8 cellular contexts compared by ENCODE assay signal in genomic region chr20:19074828-19075516, GRCh38.
DNase-seq lines count a peak whose midpoint lies in the region; ATAC-seq and TF ChIP-seq lines count a peak whose summit lies in the region.
"Had no signal": no experiment of that assay in that cellular context is flagged by ENCODE, and none has a peak within 500 bp of the region (broad histone marks: within the 10 kb centered on the region; RNA-seq: fewer than 3 reads in every experiment).

No MANE protein-coding gene starts in this region.

- H3K9me3 Mint-ChIP-seq in Caco-2 (ENCODE audit: unreplicated experiment): no peaks in the 10 kb centered on the region

- intact Hi-C loops in Caco-2 (cut with micrococcal nuclease; ENCODE audit: unreplicated experiment): no loop called here

- peak overlapping the region; percentile 35; the same call in 1 of the 2 replicates for H2AFZ ChIP-seq in OCI-LY3 (ENCODE audit: low read depth, low read length)
- H2AFZ ChIP-seq in osteoblast (ENCODE audit: low read length): no peak overlapping the region

- H3K4me1 ChIP-seq in OCI-LY3 (ENCODE audit: low read length): peaks cover 36% of the 10 kb centered on the region
- no peaks in the 10 kb centered on the region for H3K4me1 ChIP-seq in osteoblast (ENCODE audit: insufficient read depth, low read length)
- no peaks in the 10 kb centered on the region for H3K4me1 ChIP-seq in Caco-2
- H3K4me1 ChIP-seq: SJSA1 had no signal

- H3K4me2 ChIP-seq in OCI-LY3 (ENCODE audit: low read length) (peak overlapping the region; percentile 62), osteoblast (ENCODE audit: insufficient read depth, low read length) (no peak overlapping the region)

- no peak overlapping the region for H3K27ac Mint-ChIP-seq in Caco-2 (ENCODE audit: unreplicated experiment)

- H3K27me3 Mint-ChIP-seq in Caco-2 (ENCODE audit: insufficient read depth, unreplicated experiment): peaks cover 14% of the 10 kb centered on the region

- ATAC-seq in GM18868 (IDR thresholded peaks at IDR 0.05; ENCODE audit: unreplicated experiment): peak; percentile 54
- ATAC-seq in GM21825 (IDR thresholded peaks at IDR 0.05; ENCODE audit: unreplicated experiment): peak; percentile 54

- TF ChIP-seq CTCF in OCI-LY3 (IDR thresholded peaks at IDR 0.05; ENCODE audit: low read depth, low read length) (no peak), osteoblast (IDR thresholded peaks at IDR 0.05; ENCODE audit: extremely low read depth, low read depth, low read length) (no peak), Caco-2 (IDR thresholded peaks at IDR 0.05; ENCODE audit: insufficient read depth in 1 of 2, low read depth in 1 of 2, low read length in 1 of 2, severe bottlenecking in 1 of 2, unreplicated experiment in 1 of 2) (no peak)

- no peak overlapping the region for H3K4me3 Mint-ChIP-seq in Caco-2 (ENCODE audit: unreplicated experiment)

- DNase-seq in osteoblast (ENCODE audit: insufficient read length, low spot score, missing footprints) (peak; percentile 30), NCI-H2081 treated with DMSO at 0.1 percent for 48 hours (lab: John Stamatoyannopoulos, UW) (no peak), DMS153 treated with DMSO at 0.1 percent for 48 hours (lab: John Stamatoyannopoulos, UW; ENCODE audit: unreplicated experiment) (no peak), Caco-2 (no peak)

- H3K4me1 Mint-ChIP-seq in Caco-2 (ENCODE audit: low read depth, unreplicated experiment): no peaks in the 10 kb centered on the region

- no TSS peak for BruUV-seq in Caco-2 (replicated peaks; lab: Mats Ljungman, UMichigan)

- H3K79me2 ChIP-seq in OCI-LY3 (ENCODE audit: low read length) (no peaks in the 10 kb centered on the region), osteoblast (ENCODE audit: insufficient read depth, low read length) (no peaks in the 10 kb centered on the region)

- H3K4me3 ChIP-seq in OCI-LY3 (ENCODE audit: low read length) (peak overlapping the region; percentile 33), osteoblast (ENCODE audit: insufficient read depth, low read length) (no peak overlapping the region), Caco-2 (ENCODE audit: low read depth, low read length) (no peak overlapping the region)
- H3K4me3 ChIP-seq: SJSA1 had no signal

- H4K20me1 ChIP-seq in OCI-LY3 (ENCODE audit: insufficient read depth, low read length) (no peaks in the 10 kb centered on the region), osteoblast (ENCODE audit: insufficient read depth, low read length) (no peaks in the 10 kb centered on the region)

- no peaks in the 10 kb centered on the region for H3K36me3 ChIP-seq in OCI-LY3 (replicated peaks; ENCODE audit: low read depth, low read length)
- H3K36me3 ChIP-seq in osteoblast (ENCODE audit: insufficient read depth, low read length): no peaks in the 10 kb centered on the region
- no peaks in the 10 kb centered on the region for H3K36me3 ChIP-seq in Caco-2 (ENCODE audit: control insufficient read depth, insufficient read depth, low read length)
- H3K36me3 ChIP-seq: SJSA1 had no signal

- CTCF ChIA-PET in Caco-2 (lab: Charles Lee): no interaction called here

- H3K27ac ChIP-seq in OCI-LY3 (ENCODE audit: low read length) (no peak overlapping the region), osteoblast (ENCODE audit: low read depth, low read length) (no peak overlapping the region)
- H3K27ac ChIP-seq: SJSA1 had no signal

- H3K9ac ChIP-seq in OCI-LY3 (ENCODE audit: low read length): no peak overlapping the region

- no peaks in the 10 kb centered on the region for H3K36me3 Mint-ChIP-seq in Caco-2 (ENCODE audit: insufficient read depth, unreplicated experiment)

- H3K9me3 ChIP-seq in OCI-LY3 (ENCODE audit: insufficient read depth, low read length) (no peaks in the 10 kb centered on the region), osteoblast (ENCODE audit: low read depth, low read length) (no peaks in the 10 kb centered on the region), Caco-2 (no peaks in the 10 kb centered on the region)
- H3K9me3 ChIP-seq: SJSA1 had no signal

- H3K27me3 ChIP-seq in OCI-LY3 (ENCODE audit: low read depth, low read length) (peaks cover 2% of the 10 kb centered on the region; the same call in 1 of the 2 replicates), osteoblast (ENCODE audit: insufficient read depth, low read length) (no peaks in the 10 kb centered on the region), Caco-2 (replicated peaks; ENCODE audit: control insufficient read depth, insufficient read depth, low read length) (no peaks in the 10 kb centered on the region)
- H3K27me3 ChIP-seq: SJSA1 had no signal

- POLR2A ChIA-PET in Caco-2 (lab: Charles Lee): no interaction called here
